ENCODE assay signal across 12 cellular contexts in genomic region chr12:93943766-93944165, GRCh38.
DNase-seq lines count a peak whose midpoint lies in the region; ATAC-seq, FAIRE-seq and TF ChIP-seq lines count a peak whose summit lies in the region.
"Had no signal": no experiment of that assay in that cellular context is flagged by ENCODE, and none has a peak within 500 bp of the region (broad histone marks: within the 10 kb centered on the region; RNA-seq: fewer than 3 reads in every experiment).

No MANE protein-coding gene starts in this region.

- H3K9me3 Mint-ChIP-seq in astrocyte (ENCODE audit: unreplicated experiment) (no peaks in the 10 kb centered on the region), mesothelial cell of epicardium (peaks cover 13% of the 10 kb centered on the region)

- no peak overlapping the region for H3K4me2 ChIP-seq in astrocyte (ENCODE audit: low read length)

- intact Hi-C loops in thyroid gland (cut with DNase I) = no loop called here

- H3K9me3 ChIP-seq in astrocyte (ENCODE audit: insufficient read depth, low read depth, low read length) (no peaks in the 10 kb centered on the region), thyroid gland (no peaks in the 10 kb centered on the region)

- H3K27ac ChIP-seq in astrocyte (ENCODE audit: low read depth, low read length) = no peak overlapping the region
- H3K27ac ChIP-seq in thyroid gland = no peak overlapping the region

- DNase-seq in HPDE6-E6E7 (ENCODE audit: extremely low spot score) (peak; percentile 17), astrocyte (ENCODE audit: low read depth) (peak; percentile 15), hepatic stellate cell (ENCODE audit: low spot score) (peak; percentile 45), thyroid gland (peak; percentile 5 to 10), mesothelial cell of epicardium (ENCODE audit: low spot score in 2 of 2, unreplicated experiment in 2 of 2) (no peak), 8988T (no peak)
- DNase-seq: activated CD8-positive, alpha-beta memory T cell treated with anti-CD3 and anti-CD28 coated beads, Interleukin-2, amount 10 ng/mL, durations not matched to agents 7 days and 5 days; NCI-H1417 treated with DMSO at 0.1 percent for 48 hours; NCI-H82; T-helper 2 cell had no signal

- no peak overlapping the region for H3K4me3 ChIP-seq in astrocyte (ENCODE audit: insufficient read depth, low read depth, low read length)
- no peak overlapping the region for H3K4me3 ChIP-seq in thyroid gland (replicated peaks in 1 of 3)

- H3K27me3 ChIP-seq in astrocyte (ENCODE audit: insufficient read depth, low read length) (no peaks in the 10 kb centered on the region), thyroid gland (no peaks in the 10 kb centered on the region)

- H3K4me1 Mint-ChIP-seq in astrocyte (ENCODE audit: low read depth, unreplicated experiment) (no peaks in the 10 kb centered on the region), mesothelial cell of epicardium (peaks cover 1% of the 10 kb centered on the region)
- H3K4me1 Mint-ChIP-seq: activated CD8-positive, alpha-beta memory T cell treated with anti-CD3 and anti-CD28 coated beads, Interleukin-2, amount 10 ng/mL, durations not matched to agents 7 days and 5 days had no signal

- WGBS in thyroid gland, 2 donors = 69 to 71% methylated on average over 2 of the region's 2 CpGs

- no peak for FAIRE-seq in astrocyte (lab: Jason Lieb, UNC)
- FAIRE-seq: H1 had no signal

- no peak for ATAC-seq in HG03342 (IDR thresholded peaks at IDR 0.05; ENCODE audit: unreplicated experiment)
- ATAC-seq: activated CD8-positive, alpha-beta memory T cell treated with anti-CD3 and anti-CD28 coated beads, Interleukin-2, amount 10 ng/mL, durations not matched to agents 7 days and 5 days had no signal

- H3K4me1 ChIP-seq in astrocyte (ENCODE audit: insufficient read depth, low read length) = no peaks in the 10 kb centered on the region
- H3K4me1 ChIP-seq in thyroid gland = peaks cover 0 to 3% of the 10 kb centered on the region in 2 donors

- H3K36me3 ChIP-seq in astrocyte (ENCODE audit: insufficient read depth, low read length) = no peaks in the 10 kb centered on the region
- no peaks in the 10 kb centered on the region for H3K36me3 ChIP-seq in thyroid gland

- H3K4me3 Mint-ChIP-seq in astrocyte (ENCODE audit: unreplicated experiment) (no peak overlapping the region), mesothelial cell of epicardium (no peak overlapping the region)
- H3K4me3 Mint-ChIP-seq: activated CD8-positive, alpha-beta memory T cell treated with anti-CD3 and anti-CD28 coated beads, Interleukin-2, amount 10 ng/mL, durations not matched to agents 7 days and 5 days had no signal

- TF ChIP-seq POLR2A in thyroid gland (IDR thresholded peaks at IDR 0.05) = no peak

- H3K9ac ChIP-seq in astrocyte (ENCODE audit: low read length) = no peak overlapping the region

- H3K27ac Mint-ChIP-seq in astrocyte (ENCODE audit: unreplicated experiment) (no peak overlapping the region), mesothelial cell of epicardium (no peak overlapping the region)
- H3K27ac Mint-ChIP-seq: activated CD8-positive, alpha-beta memory T cell treated with anti-CD3 and anti-CD28 coated beads, Interleukin-2, amount 10 ng/mL, durations not matched to agents 7 days and 5 days had no signal

- no peaks in the 10 kb centered on the region for H3K27me3 Mint-ChIP-seq in astrocyte (ENCODE audit: low read depth, unreplicated experiment)
- H3K27me3 Mint-ChIP-seq in mesothelial cell of epicardium (ENCODE audit: low read depth) = no peaks in the 10 kb centered on the region

- H3K36me3 Mint-ChIP-seq in astrocyte (ENCODE audit: low read depth, unreplicated experiment) (peaks cover 1% of the 10 kb centered on the region), mesothelial cell of epicardium (no peaks in the 10 kb centered on the region)
- H3K36me3 Mint-ChIP-seq: activated CD8-positive, alpha-beta memory T cell treated with anti-CD3 and anti-CD28 coated beads, Interleukin-2, amount 10 ng/mL, durations not matched to agents 7 days and 5 days had no signal

- no peak overlapping the region for H2AFZ ChIP-seq in astrocyte (ENCODE audit: low read depth, low read length)

- no peaks in the 10 kb centered on the region for H3K79me2 ChIP-seq in astrocyte (ENCODE audit: insufficient read depth, low read length)

- H4K20me1 ChIP-seq in astrocyte (ENCODE audit: insufficient read depth, low read length) = no peaks in the 10 kb centered on the region

- TF ChIP-seq CTCF in astrocyte (IDR thresholded peaks at IDR 0.05; ENCODE audit: insufficient read depth, low read depth, low read length) (no peak), thyroid gland (IDR thresholded peaks at IDR 0.05) (no peak), mesothelial cell of epicardium (IDR thresholded peaks at IDR 0.05; ENCODE audit: unreplicated experiment) (no peak)

Comparison
In these comparisons a context has a peak if more than half of its experiments do, and no peak if none do; other contexts are left out.
1. DNase-seq: peak in HPDE6-E6E7 (single experiment), astrocyte (single experiment), hepatic stellate cell (single experiment) and thyroid gland (2 of 2); none in mesothelial cell of epicardium (0 of 2) and 8988T (single experiment).